Comparison of ENCODE assay signal across 8 cellular contexts in genomic region chr4:39528056-39528465, GRCh38. TPM values are rescaled to one million over a fixed set of nuclear protein-coding genes. Genes with fewer than 3 reads are reported as not detected.
A peak's percentile ranks its signal among the peaks of the same experiment; 100 is the strongest.
DNase-seq lines count a peak whose midpoint lies in the region; ATAC-seq and TF ChIP-seq lines count a peak whose summit lies in the region.

No MANE protein-coding gene starts in this region.

- no peaks in the 10 kb centered on the region for H3K9me3 ChIP-seq in T-helper 17 cell (ENCODE audit: control insufficient read depth, low read length, poor library complexity, severe bottlenecking)
- H3K9me3 ChIP-seq in neural progenitor cell (ENCODE audit: low read depth): peaks cover 15% of the 10 kb centered on the region

- no peaks in the 10 kb centered on the region for H3K27me3 ChIP-seq in neural progenitor cell

- no peak for ATAC-seq in T-helper 17 cell
- ATAC-seq in HG03520 (IDR thresholded peaks at IDR 0.05; ENCODE audit: unreplicated experiment): no peak

- peaks cover 25% of the 10 kb centered on the region for H3F3A ChIP-seq in neural progenitor cell (ENCODE audit: low read depth)

- peak overlapping the region; percentile 100 for H3K4me2 ChIP-seq in neural progenitor cell

- peak overlapping the region; percentile 98 for H3K27ac ChIP-seq in neural progenitor cell

- H3K9me3 Mint-ChIP-seq in neural progenitor cell: peaks cover 31% of the 10 kb centered on the region

- peaks cover 91% of the 10 kb centered on the region for H3K79me2 ChIP-seq in neural progenitor cell (ENCODE audit: low read depth)

- peak overlapping the region; percentile 94 for H2AFZ ChIP-seq in neural progenitor cell (replicated peaks)

- H3K4me3 Mint-ChIP-seq in T-helper 17 cell: peak overlapping the region; percentile 98
- peak overlapping the region; percentile 98 for H3K4me3 Mint-ChIP-seq in neural progenitor cell

- peak overlapping the region; percentile 89 for H3K27ac Mint-ChIP-seq in T-helper 17 cell
- H3K27ac Mint-ChIP-seq in neural progenitor cell: peak overlapping the region; percentile 95

- peaks cover 34% of the 10 kb centered on the region for H3K36me3 ChIP-seq in neural progenitor cell

- DNase-seq in NCI-H345 (lab: John Stamatoyannopoulos, UW) (peak; percentile 34), NCI-H345 treated with DMSO at 0.1 percent for 48 hours (lab: John Stamatoyannopoulos, UW; ENCODE audit: unreplicated experiment) (no peak), T-helper 17 cell (no peak), fibroblast of gingiva (ENCODE audit: low read depth) (peak; percentile 86), neural progenitor cell (ENCODE audit: low spot score) (no peak), activated gamma-delta T cell (lab: John Stamatoyannopoulos, UW) (no peak), GM10266 (ENCODE audit: extremely low spot score) (no peak)

- H3K27me3 Mint-ChIP-seq in T-helper 17 cell (no peaks in the 10 kb centered on the region), neural progenitor cell (ENCODE audit: insufficient read depth, low read depth) (no peaks in the 10 kb centered on the region)

- TF ChIP-seq CTCF in neural progenitor cell (IDR thresholded peaks at IDR 0.05): no peak
- no peak for TF ChIP-seq CTCF in GM10266 (IDR thresholded peaks at IDR 0.05; ENCODE audit: control insufficient read depth, insufficient read depth, low read depth, missing control alignments)

- H3K4me3 ChIP-seq in neural progenitor cell: peak overlapping the region; percentile 83

- H3K36me3 Mint-ChIP-seq in T-helper 17 cell (ENCODE audit: low read depth): peaks cover 2% of the 10 kb centered on the region
- H3K36me3 Mint-ChIP-seq in neural progenitor cell: peaks cover 38% of the 10 kb centered on the region

- H3K4me1 Mint-ChIP-seq in T-helper 17 cell: peaks cover 18% of the 10 kb centered on the region
- H3K4me1 Mint-ChIP-seq in neural progenitor cell: peaks cover 23% of the 10 kb centered on the region

- peaks cover 6% of the 10 kb centered on the region for H3K4me1 ChIP-seq in neural progenitor cell

- peak overlapping the region; percentile 80 for H3K9ac ChIP-seq in neural progenitor cell

- H4K20me1 ChIP-seq in neural progenitor cell (ENCODE audit: low read depth): peaks cover 27% of the 10 kb centered on the region

RNA-seq across cellular contexts. Expression of gene UGDH, which starts 0.8 kb away (rescaled TPM):
- total RNA-seq in T-helper 17 cell: 10 to 100 TPM in 1 of 2 donors, 1 to 10 TPM in 1; 6.1 to 11.3 TPM
- 128 and 157 TPM in 2 replicates for total RNA-seq in neural progenitor cell (ENCODE audit: low replicate concordance)

Comparison
In these comparisons a context has a peak if more than half of its experiments do, and no peak if none do; other contexts are left out.
1. DNase-seq: peak in NCI-H345 (single experiment) and fibroblast of gingiva (single experiment); none in NCI-H345 treated with DMSO at 0.1 percent for 48 hours (single experiment), T-helper 17 cell (0 of 3), neural progenitor cell (single experiment), activated gamma-delta T cell (single experiment) and GM10266 (single experiment).
2. RNA of gene UGDH, which starts 0.8 kb away (total RNA-seq): 128 to 157 TPM in neural progenitor cell; 6.1 to 11.3 TPM in T-helper 17 cell; every median in the first group is over 10 times any median in the second.